ENCODE assay signal across 22 cellular contexts in genomic region chr14:81247271-81247766, GRCh38. TPM values are rescaled to one million over a fixed set of nuclear protein-coding genes. Genes with fewer than 3 reads are reported as not detected.
A peak's percentile ranks its signal among the peaks of the same experiment; 100 is the strongest.
DNase-seq lines count a peak whose midpoint lies in the region; ATAC-seq and TF ChIP-seq lines count a peak whose summit lies in the region.
"Had no signal": no experiment of that assay in that cellular context is flagged by ENCODE, and none has a peak within 500 bp of the region (broad histone marks: within the 10 kb centered on the region; RNA-seq: fewer than 3 reads in every experiment).

No MANE protein-coding gene starts in this region.

- peak overlapping the region; percentile 64 for H3K27ac ChIP-seq in BLaER1
- peak overlapping the region; percentile 97 for H3K27ac ChIP-seq in KOPT-K1 (ENCODE audit: low read depth, low read length, poor library complexity, severe bottlenecking)
- H3K27ac ChIP-seq in body of pancreas: no peak overlapping the region
- H3K27ac ChIP-seq in trophoblast cell (ENCODE audit: low read depth, low read length): no peak overlapping the region
- H3K27ac ChIP-seq: heart left ventricle, tibial nerve had no signal

- H3K23ac ChIP-seq in trophoblast cell (ENCODE audit: low read length): no peak overlapping the region

- no peak overlapping the region for H3K9ac ChIP-seq in BLaER1
- H3K9ac ChIP-seq in trophoblast cell (ENCODE audit: low read length): no peak overlapping the region

- H3K36me3 Mint-ChIP-seq in stimulated activated effector memory CD8-positive, alpha-beta T cell treated with anti-CD3 and anti-CD28 coated beads, Interleukin-12 subunit alpha, Interleukin-12 subunit beta, amount 100 ng/mL, for 72 hours: no peaks in the 10 kb centered on the region
- H3K36me3 Mint-ChIP-seq: CD8-positive, alpha-beta T cell had no signal

- no peaks in the 10 kb centered on the region for H3K79me1 ChIP-seq in trophoblast cell (ENCODE audit: low read length)

- H3K4me1 ChIP-seq in BLaER1 (peaks cover 37% of the 10 kb centered on the region), body of pancreas (no peaks in the 10 kb centered on the region), trophoblast cell (ENCODE audit: control insufficient read depth in 1 of 2, insufficient read depth in 2 of 2, low read length in 2 of 2) (peaks cover 4 to 7% of the 10 kb centered on the region in 2 experiments)
- H3K4me1 ChIP-seq: heart left ventricle, tibial nerve had no signal

- no peak for TF ChIP-seq POLR2A in body of pancreas (IDR thresholded peaks at IDR 0.05)

- no peaks in the 10 kb centered on the region for H4K20me1 ChIP-seq in BLaER1

- peak; percentile 55 for ATAC-seq in body of pancreas
- ATAC-seq in stimulated activated effector memory CD8-positive, alpha-beta T cell treated with anti-CD3 and anti-CD28 coated beads, Interleukin-12 subunit alpha, Interleukin-12 subunit beta, amount 100 ng/mL, for 72 hours: no peak
- no peak for ATAC-seq in HG02763 (IDR thresholded peaks at IDR 0.05; ENCODE audit: unreplicated experiment)
- ATAC-seq: CD8-positive, alpha-beta T cell; stimulated activated memory B cell treated with anti-CD40 and anti-IgM and Interleukin-4, amounts not matched to agents 10 μg/mL and 1 μg/mL and 100 μg/mL, for 72 hours had no signal

- no peak overlapping the region for H3K4ac ChIP-seq in trophoblast cell (ENCODE audit: low read depth, low read length)

- no peaks in the 10 kb centered on the region for H3K4me1 Mint-ChIP-seq in stimulated activated effector memory CD8-positive, alpha-beta T cell treated with anti-CD3 and anti-CD28 coated beads, Interleukin-12 subunit alpha, Interleukin-12 subunit beta, amount 100 ng/mL, for 72 hours
- H3K4me1 Mint-ChIP-seq: nephron; stimulated activated memory B cell treated with anti-CD40 and anti-IgM and Interleukin-4, amounts not matched to agents 10 μg/mL and 1 μg/mL and 100 μg/mL, for 72 hours had no signal

- H3K27ac Mint-ChIP-seq in stimulated activated effector memory CD8-positive, alpha-beta T cell treated with anti-CD3 and anti-CD28 coated beads, Interleukin-12 subunit alpha, Interleukin-12 subunit beta, amount 100 ng/mL, for 72 hours: no peak overlapping the region
- H3K27ac Mint-ChIP-seq: CD8-positive, alpha-beta T cell; nephron; progenitor cell of endocrine pancreas; stimulated activated memory B cell treated with anti-CD40 and anti-IgM and Interleukin-4, amounts not matched to agents 10 μg/mL and 1 μg/mL and 100 μg/mL, for 72 hours had no signal

- no peak overlapping the region for H4K12ac ChIP-seq in trophoblast cell (ENCODE audit: low read depth, low read length)

- H3K79me2 ChIP-seq in trophoblast cell (ENCODE audit: control insufficient read depth, insufficient read depth, low read length, poor library complexity): no peaks in the 10 kb centered on the region

- H4K8ac ChIP-seq in trophoblast cell (ENCODE audit: low read depth, low read length): no peak overlapping the region

- H2BK5ac ChIP-seq in trophoblast cell (ENCODE audit: low read depth, low read length, poor library complexity): no peak overlapping the region

- H2BK120ac ChIP-seq in trophoblast cell (ENCODE audit: insufficient read depth, low read length, poor library complexity): no peak overlapping the region

- H3K4me3 Mint-ChIP-seq in stimulated activated effector memory CD8-positive, alpha-beta T cell treated with anti-CD3 and anti-CD28 coated beads, Interleukin-12 subunit alpha, Interleukin-12 subunit beta, amount 100 ng/mL, for 72 hours: no peak overlapping the region
- H3K4me3 Mint-ChIP-seq: CD8-positive, alpha-beta T cell; nephron; stimulated activated memory B cell treated with anti-CD40 and anti-IgM and Interleukin-4, amounts not matched to agents 10 μg/mL and 1 μg/mL and 100 μg/mL, for 72 hours had no signal

- no peak overlapping the region for H2AFZ ChIP-seq in trophoblast cell (ENCODE audit: insufficient read depth, low read length, poor library complexity)

- H3K9me3 ChIP-seq in BLaER1 (peaks cover 29% of the 10 kb centered on the region), KOPT-K1 (ENCODE audit: insufficient read depth, low read length, poor library complexity, severe bottlenecking) (peaks cover 28% of the 10 kb centered on the region), body of pancreas (no peaks in the 10 kb centered on the region), trophoblast cell (ENCODE audit: insufficient read depth, low read depth, low read length) (peaks cover 3% of the 10 kb centered on the region)

- H4K91ac ChIP-seq in trophoblast cell (ENCODE audit: low read depth, low read length): no peak overlapping the region

- H3K9me3 Mint-ChIP-seq in stimulated activated effector memory CD8-positive, alpha-beta T cell treated with anti-CD3 and anti-CD28 coated beads, Interleukin-12 subunit alpha, Interleukin-12 subunit beta, amount 100 ng/mL, for 72 hours: peaks cover 10% of the 10 kb centered on the region

- H3K27me3 ChIP-seq in BLaER1: no peaks in the 10 kb centered on the region
- H3K27me3 ChIP-seq in body of pancreas: no peaks in the 10 kb centered on the region
- H3K27me3 ChIP-seq in trophoblast cell (ENCODE audit: insufficient read depth, low read length): no peaks in the 10 kb centered on the region
- H3K27me3 ChIP-seq: heart left ventricle, tibial nerve had no signal

- no peak overlapping the region for H2BK12ac ChIP-seq in trophoblast cell (ENCODE audit: low read length)

- no peak overlapping the region for H3K14ac ChIP-seq in trophoblast cell (ENCODE audit: low read length)

- DNase-seq in body of pancreas (peak; percentile 49 to 80 (median 62)), trophoblast cell (peak; percentile 72 to 74), iPS-NIHi7 (ENCODE audit: extremely low spot score) (no peak)
- no peak for DNase-seq in activated naive CD4-positive, alpha-beta T cell treated with Interleukin-2 at 50 U/mL for 16 hours
- DNase-seq in stimulated activated effector memory CD8-positive, alpha-beta T cell treated with anti-CD3 and anti-CD28 coated beads, Interleukin-12 subunit alpha, Interleukin-12 subunit beta, amount 100 ng/mL, for 72 hours (ENCODE audit: low spot score in 2 of 2): no peak
- DNase-seq: activated effector memory CD4-positive, alpha-beta T cell treated with Interleukin-2 at 50 U/mL for 16 hours; amniotic stem cell; CD8-positive, alpha-beta T cell; DMS79 treated with DMSO at 0.1 percent for 48 hours; effector CD8-positive, alpha-beta T cell; HCEC 1CT; Karpas-422; NCI-H1436 treated with DMSO at 0.1 percent for 48 hours; stimulated activated CD4-positive, alpha-beta T cell treated with anti-CD3 and anti-CD28 coated beads, Interleukin-15, amount 100 ng/mL, for 24 hours had no signal

- H3K4me2 ChIP-seq in BLaER1: peak overlapping the region; percentile 92
- no peak overlapping the region for H3K4me2 ChIP-seq in trophoblast cell (ENCODE audit: low read length)

- no peak for TF ChIP-seq CTCF in body of pancreas (IDR thresholded peaks at IDR 0.05)

- intact Hi-C loops in body of pancreas (cut with DNase I): no loop called here

- no peak overlapping the region for H3K18ac ChIP-seq in trophoblast cell (ENCODE audit: low read length)

- no peak overlapping the region for H2AK5ac ChIP-seq in trophoblast cell (ENCODE audit: low read length)

- H3K4me3 ChIP-seq in BLaER1 (0 out of 2 replicates have a peak overlapping the region, but pooled peaks have one; percentile 12), body of pancreas (no peak overlapping the region), trophoblast cell (ENCODE audit: low read depth, low read length) (no peak overlapping the region)
- H3K4me3 ChIP-seq: heart left ventricle, tibial nerve had no signal

- no peaks in the 10 kb centered on the region for H3K36me3 ChIP-seq in BLaER1
- H3K36me3 ChIP-seq in KOPT-K1 (ENCODE audit: insufficient read depth, low read length): no peaks in the 10 kb centered on the region
- H3K36me3 ChIP-seq in body of pancreas (replicated peaks in 1 of 2; ENCODE audit: insufficient read depth in 1 of 2, low read depth in 2 of 2): no peaks in the 10 kb centered on the region
- H3K36me3 ChIP-seq in trophoblast cell (ENCODE audit: control insufficient read depth in 1 of 2, insufficient read depth in 2 of 2, low read length in 2 of 2): no peaks in the 10 kb centered on the region
- H3K36me3 ChIP-seq: heart left ventricle, tibial nerve had no signal

- WGBS in body of pancreas, 2 donors: 43% methylated on average over 8 of the region's 8 CpGs; no CpG with 5 or more reads in 1 of the 2 donors
- WGBS in trophoblast cell (ENCODE audit: extremely low coverage, insufficient coverage, insufficient read length): no CpG with 5 or more reads among the region's 8 CpGs

RNA-seq across cellular contexts. Expression of gene GTF2A1, which starts 26.6 kb away (rescaled TPM):
- total RNA-seq in body of pancreas: 1 to 10 TPM; 4.0 to 9.3 TPM
- polyA plus RNA-seq in trophoblast cell (2013): 21.0 and 22.7 TPM in 2 replicates

Comparison
In these comparisons a context has a peak if more than half of its experiments do, and no peak if none do; other contexts are left out.
1. H3K27ac ChIP-seq: peak in BLaER1 (single experiment) and KOPT-K1 (single experiment); none in body of pancreas (0 of 4) and trophoblast cell (single experiment).
2. DNase-seq: peak in body of pancreas (4 of 4) and trophoblast cell (2 of 2); none in activated naive CD4-positive, alpha-beta T cell treated with Interleukin-2 at 50 U/mL for 16 hours (single experiment), iPS-NIHi7 (single experiment) and stimulated activated effector memory CD8-positive, alpha-beta T cell treated with anti-CD3 and anti-CD28 coated beads, Interleukin-12 subunit alpha, Interleukin-12 subunit beta, amount 100 ng/mL, for 72 hours (0 of 2).